In genomic region chr5:99929067-99929805, GRCh38 we compare ENCODE assay signal across 27 cellular contexts.
A peak's percentile ranks its signal among the peaks of the same experiment; 100 is the strongest.
DNase-seq lines count a peak whose midpoint lies in the region; ATAC-seq, FAIRE-seq and TF ChIP-seq lines count a peak whose summit lies in the region.
"Had no signal": no experiment of that assay in that cellular context is flagged by ENCODE, and none has a peak within 500 bp of the region (broad histone marks: within the 10 kb centered on the region; RNA-seq: fewer than 3 reads in every experiment).

No MANE protein-coding gene starts in this region.

- no peak for FAIRE-seq in kidney (lab: Jason Lieb, UNC)
- FAIRE-seq: GM12891, HepG2 had no signal

- TF ChIP-seq CTCF in RWPE2 (IDR thresholded peaks at IDR 0.05; ENCODE audit: poor library complexity, severe bottlenecking) = no peak
- TF ChIP-seq CTCF in kidney (IDR thresholded peaks at IDR 0.05; ENCODE audit: borderline replicate concordance, extremely low read depth, insufficient read depth) = no peak
- TF ChIP-seq CTCF in osteoblast (IDR thresholded peaks at IDR 0.05; ENCODE audit: extremely low read depth, low read depth, low read length) = no peak
- TF ChIP-seq CTCF in upper lobe of right lung (IDR thresholded peaks at IDR 0.05) = no peak
- no peak for TF ChIP-seq CTCF in right atrium auricular region (IDR thresholded peaks at IDR 0.05)

- ATAC-seq in RWPE2 (ENCODE audit: low read depth) (peak; percentile 31; the same call in 2 of the 3 replicates), upper lobe of right lung (peak; percentile 28)
- ATAC-seq: GM23338, HepG2 had no signal

- no peak overlapping the region for H2AFZ ChIP-seq in osteoblast (ENCODE audit: low read length)
- H2AFZ ChIP-seq: GM23338 had no signal

- H3K4me3 ChIP-seq in RWPE2 (ENCODE audit: severe bottlenecking) (no peak overlapping the region), kidney (ENCODE audit: low read length in 2 of 2) (no peak overlapping the region), osteoblast (ENCODE audit: insufficient read depth, low read length) (no peak overlapping the region), upper lobe of right lung (no peak overlapping the region), right atrium auricular region (no peak overlapping the region)
- H3K4me3 ChIP-seq: GM23338 had no signal

- H3K79me2 ChIP-seq in osteoblast (ENCODE audit: insufficient read depth, low read length) = no peaks in the 10 kb centered on the region

- no peak overlapping the region for H3K4me2 ChIP-seq in osteoblast (ENCODE audit: insufficient read depth, low read length)
- H3K4me2 ChIP-seq: GM23338 had no signal

- H3K27me3 ChIP-seq in RWPE2 (ENCODE audit: insufficient read depth, poor library complexity, severe bottlenecking) (no peaks in the 10 kb centered on the region), osteoblast (ENCODE audit: insufficient read depth, low read length) (no peaks in the 10 kb centered on the region), upper lobe of right lung (no peaks in the 10 kb centered on the region), right atrium auricular region (no peaks in the 10 kb centered on the region)

- intact Hi-C loops in kidney (cut with DNase I) = no loop called here
- intact Hi-C loops in upper lobe of right lung (cut with DNase I) = no loop called here

- no peaks in the 10 kb centered on the region for H3K9me3 ChIP-seq in RWPE2 (ENCODE audit: severe bottlenecking)
- no peaks in the 10 kb centered on the region for H3K9me3 ChIP-seq in kidney (ENCODE audit: control insufficient read depth in 1 of 2, low read length in 2 of 2)
- peaks cover 2% of the 10 kb centered on the region for H3K9me3 ChIP-seq in osteoblast (ENCODE audit: low read depth, low read length)
- H3K9me3 ChIP-seq in upper lobe of right lung = no peaks in the 10 kb centered on the region
- H3K9me3 ChIP-seq in right atrium auricular region = peaks cover 0 to 4% of the 10 kb centered on the region in 2 donors

- H3K36me3 ChIP-seq in RWPE2 (ENCODE audit: low read depth) (no peaks in the 10 kb centered on the region), kidney (ENCODE audit: control insufficient read depth in 1 of 2, insufficient read depth in 2 of 2, low read length in 2 of 2) (no peaks in the 10 kb centered on the region), osteoblast (ENCODE audit: insufficient read depth, low read length) (no peaks in the 10 kb centered on the region), upper lobe of right lung (no peaks in the 10 kb centered on the region), right atrium auricular region (no peaks in the 10 kb centered on the region)

- H3K27ac ChIP-seq in RWPE2 (ENCODE audit: poor library complexity, severe bottlenecking) (no peak overlapping the region), kidney (ENCODE audit: low read depth in 2 of 2, low read length in 2 of 2) (no peak overlapping the region), osteoblast (ENCODE audit: low read depth, low read length) (no peak overlapping the region), upper lobe of right lung (no peak overlapping the region), right atrium auricular region (no peak overlapping the region)

- no peaks in the 10 kb centered on the region for H4K20me1 ChIP-seq in osteoblast (ENCODE audit: insufficient read depth, low read length)

- no peak for DNase-seq in RWPE2 (ENCODE audit: low spot score)
- DNase-seq in kidney = peak; percentile 31
- peak; percentile 10 for DNase-seq in osteoblast (ENCODE audit: insufficient read length, low spot score, missing footprints)
- no peak for DNase-seq in upper lobe of right lung
- DNase-seq in DMS 273 (lab: John Stamatoyannopoulos, UW; ENCODE audit: unreplicated experiment) = no peak
- no peak for DNase-seq in right atrium auricular region (ENCODE audit: low spot score)
- DNase-seq in SHP77 (lab: John Stamatoyannopoulos, UW) = no peak
- DNase-seq: C1 segment of cervical spinal cord; CD4-positive, alpha-beta memory T cell; COR-L47; DMS79; EL; GDM1; H9; Karpas-422; NCI-H1092; NCI-H1417 treated with DMSO at 0.1 percent for 48 hours; NCI-H1694 treated with DMSO at 0.1 percent for 48 hours; NCI-H2081 treated with DMSO at 0.1 percent for 48 hours; NCI-H2171; NCI-H345; NCI-H524; NCI-H748 treated with DMSO at 0.1 percent for 48 hours; Right ventricle myocardium superior had no signal

- H3K9ac ChIP-seq in kidney (ENCODE audit: low read length in 2 of 2) = no peak overlapping the region

- H3K4me1 ChIP-seq in RWPE2 (ENCODE audit: insufficient read depth, poor library complexity, severe bottlenecking) = no peaks in the 10 kb centered on the region
- no peaks in the 10 kb centered on the region for H3K4me1 ChIP-seq in kidney (ENCODE audit: control insufficient read depth in 1 of 2, insufficient read depth in 1 of 2, low read depth in 1 of 2, low read length in 2 of 2)
- no peaks in the 10 kb centered on the region for H3K4me1 ChIP-seq in osteoblast (ENCODE audit: insufficient read depth, low read length)
- no peaks in the 10 kb centered on the region for H3K4me1 ChIP-seq in upper lobe of right lung
- no peaks in the 10 kb centered on the region for H3K4me1 ChIP-seq in right atrium auricular region

Comparison
In these comparisons a context has a peak if more than half of its experiments do, and no peak if none do; other contexts are left out.
1. DNase-seq: peak in kidney (single experiment) and osteoblast (single experiment); none in RWPE2 (single experiment), upper lobe of right lung (single experiment), DMS 273 (single experiment), right atrium auricular region (single experiment) and SHP77 (0 of 2).